In genomic region chr13:43905435-43906031, GRCh38 we compare ENCODE assay signal across 8 cellular contexts. TPM values are rescaled to one million over a fixed set of nuclear protein-coding genes. Genes with fewer than 3 reads are reported as not detected.
DNase-seq lines count a peak whose midpoint lies in the region; ATAC-seq, FAIRE-seq and TF ChIP-seq lines count a peak whose summit lies in the region.

No MANE protein-coding gene starts in this region.

- no peak overlapping the region for H3K9ac ChIP-seq in endothelial cell of umbilical vein (replicated peaks; ENCODE audit: extremely low read depth, insufficient read depth, low read length)

- H4K20me1 ChIP-seq in endothelial cell of umbilical vein (replicated peaks; ENCODE audit: control insufficient read depth, extremely low read depth, insufficient read depth, low read length) = no peaks in the 10 kb centered on the region

- POLR2A ChIA-PET in AG04450 (lab: Yijun Ruan, JAX) = interaction anchor here (0.6 to 0.8 kb wide), 2 partner anchors 531 to 561 kb away, joined by 3 to 4 read pairs; no protein-coding TSS in a partner anchor
- POLR2A ChIA-PET in GM10248 (lab: Yijun Ruan, JAX) = no interaction called here
- POLR2A ChIA-PET in T-cell (lab: Charles Lee) = interaction anchor here in 1 of 2 donors (0.6 kb wide), 1 partner anchor 840 kb away, joined by 3 read pairs; no protein-coding TSS in a partner anchor
- POLR2A ChIA-PET in endothelial cell of umbilical vein (lab: Charles Lee) = no interaction called here

- ATAC-seq in T-cell (replicated peaks in 1 of 4) = peak; percentile 56 to 72 (median 69)
- no peak for ATAC-seq in GM19023 (IDR thresholded peaks at IDR 0.05; ENCODE audit: unreplicated experiment)

- H2AFZ ChIP-seq in endothelial cell of umbilical vein (ENCODE audit: low read depth, low read length) = no peak overlapping the region

- H3K27ac Mint-ChIP-seq in T-cell (no peak overlapping the region), mesothelial cell of epicardium (no peak overlapping the region)

- no peak overlapping the region for H3K4me3 ChIP-seq in AG04450 (ENCODE audit: low read depth, low read length)
- H3K4me3 ChIP-seq in endothelial cell of umbilical vein (replicated peaks in 1 of 3; ENCODE audit: insufficient read depth in 1 of 3, low read depth in 1 of 3, low read length in 3 of 3) = no peak overlapping the region

- dilution Hi-C loops in endothelial cell of umbilical vein (cut with MboI; ENCODE audit: extremely low pct_ligation_motif_present, low sequenced_read_pairs) = loop anchor here (25.0 kb wide), 1 partner anchor 557 kb away; no protein-coding TSS in a partner anchor

- H3K4me3 Mint-ChIP-seq in T-cell = no peak overlapping the region
- H3K4me3 Mint-ChIP-seq in mesothelial cell of epicardium = no peak overlapping the region

- H3K9me3 Mint-ChIP-seq in T-cell (no peaks in the 10 kb centered on the region), mesothelial cell of epicardium (no peaks in the 10 kb centered on the region)

- CTCF ChIA-PET in AG04450 (lab: Charles Lee) (interaction anchor here (0.6 to 5.8 kb wide), 29 partner anchors 9 to 1135 kb away, joined by 3 to 99 read pairs (median 4); no protein-coding TSS in a partner anchor), GM10248 (lab: Yijun Ruan, JAX) (interaction anchor here (0.6 to 3.6 kb wide), 22 partner anchors 10 to 574 kb away, joined by 3 to 30 read pairs (median 4); no protein-coding TSS in a partner anchor), T-cell (lab: Charles Lee) (interaction anchor here (0.6 to 1.8 kb wide), 24 partner anchors 9 to 1142 kb away, joined by 3 to 13 read pairs (median 3); no protein-coding TSS in a partner anchor), endothelial cell of umbilical vein (lab: Charles Lee) (interaction anchor here (0.6 to 3.5 kb wide), 23 partner anchors 11 to 1402 kb away, joined by 3 to 45 read pairs (median 4); no protein-coding TSS in a partner anchor)

- TF ChIP-seq CTCF in AG04450 (IDR thresholded peaks at IDR 0.05; ENCODE audit: low read depth, low read length) (peak; percentile 68), GM10248 (IDR thresholded peaks at IDR 0.05; ENCODE audit: control extremely low read depth, extremely low read depth, low read depth, missing control alignments) (peak; percentile 81), endothelial cell of umbilical vein (IDR thresholded peaks at IDR 0.05; ENCODE audit: extremely low read depth in 1 of 2, insufficient read depth in 1 of 2, low read depth in 1 of 2, low read length in 2 of 2) (peak; percentile 43 to 45), mesothelial cell of epicardium (IDR thresholded peaks at IDR 0.05; ENCODE audit: unreplicated experiment) (peak; percentile 86)

- H3K27me3 Mint-ChIP-seq in T-cell (peaks cover 6 to 15% of the 10 kb centered on the region in 2 donors), mesothelial cell of epicardium (ENCODE audit: low read depth) (peaks cover 2% of the 10 kb centered on the region)

- H3K4me2 ChIP-seq in endothelial cell of umbilical vein (ENCODE audit: insufficient read depth, low read length) = no peak overlapping the region

- H3K4me1 ChIP-seq in endothelial cell of umbilical vein (ENCODE audit: control insufficient read depth, extremely low read depth, insufficient read depth, low read length) = no peaks in the 10 kb centered on the region

- intact Hi-C loops in endothelial cell of umbilical vein (cut with micrococcal nuclease) = loop anchor here (1.0 to 10.0 kb wide), 8 partner anchors 237 to 1379 kb away; no protein-coding TSS in a partner anchor

- H3K36me3 Mint-ChIP-seq in T-cell (no peaks in the 10 kb centered on the region), mesothelial cell of epicardium (no peaks in the 10 kb centered on the region)

- H3K9me3 ChIP-seq in AG04450 (ENCODE audit: control insufficient read depth, insufficient read depth, low read length) (no peaks in the 10 kb centered on the region), endothelial cell of umbilical vein (replicated peaks; ENCODE audit: control insufficient read depth, insufficient read depth, low read length) (no peaks in the 10 kb centered on the region)

- DNase-seq in AG04450 (ENCODE audit: low read depth, low spot score) (peak; percentile 48), GM10248 (ENCODE audit: extremely low spot score) (peak; percentile 48), NCI-H1105 treated with DMSO at 0.1 percent for 48 hours (lab: John Stamatoyannopoulos, UW) (peak; percentile 52), T-cell (peak in 14 of 34 experiments; percentile 3 to 42 (median 12)), endothelial cell of umbilical vein (ENCODE audit: low read depth, low spot score) (peak; percentile 68), mesothelial cell of epicardium (ENCODE audit: low spot score in 2 of 2, unreplicated experiment in 2 of 2) (no peak)
- no peak for DNase-seq in activated effector memory CD4-positive, alpha-beta T cell treated with Interleukin-2 at 50 U/mL for 16 hours

- H3K9me1 ChIP-seq in endothelial cell of umbilical vein (replicated peaks; ENCODE audit: control insufficient read depth, extremely low read depth, insufficient read depth, low read length) = no peaks in the 10 kb centered on the region

- peak; percentile 85 for FAIRE-seq in endothelial cell of umbilical vein (lab: Jason Lieb, UNC)

- H3K4me1 Mint-ChIP-seq in T-cell (peaks cover 0 to 6% (median 3%) of the 10 kb centered on the region in 3 donors), mesothelial cell of epicardium (peaks cover 9% of the 10 kb centered on the region)

- TF ChIP-seq POLR2A in endothelial cell of umbilical vein (IDR thresholded peaks at IDR 0.05; ENCODE audit: low read depth, low read length) = no peak

- no peaks in the 10 kb centered on the region for H3K79me2 ChIP-seq in endothelial cell of umbilical vein (ENCODE audit: control insufficient read depth, insufficient read depth, low read length)

- H3K27me3 ChIP-seq in AG04450 (ENCODE audit: control insufficient read depth, insufficient read depth, low read length) (no peaks in the 10 kb centered on the region), endothelial cell of umbilical vein (ENCODE audit: control insufficient read depth in 2 of 2, insufficient read depth in 2 of 2, low read length in 2 of 2) (peaks cover 0 to 6% of the 10 kb centered on the region in 2 experiments)

- no peaks in the 10 kb centered on the region for H3K36me3 ChIP-seq in endothelial cell of umbilical vein (ENCODE audit: control insufficient read depth in 2 of 2, extremely low read depth in 1 of 2, insufficient read depth in 2 of 2, low read length in 2 of 2)

- H3K27ac ChIP-seq in AG04450 (ENCODE audit: low read depth, low read length) (no peak overlapping the region), endothelial cell of umbilical vein (ENCODE audit: insufficient read depth, low read depth, low read length) (no peak overlapping the region)

- no TSS peak for BruUV-seq in endothelial cell of umbilical vein (replicated peaks; lab: Mats Ljungman, UMichigan)

TF ChIP-seq in endothelial cell of umbilical vein, 7 proteins besides CTCF, POLR2A, EP300 and RAD21:
- TF ChIP-seq EZH2 (IDR thresholded peaks at IDR 0.05; ENCODE audit: borderline replicate concordance, low read depth, low read length, severe bottlenecking) (no peak), MAX (IDR thresholded peaks at IDR 0.05; ENCODE audit: insufficient read depth, insufficient read length) (no peak), MYC (IDR thresholded peaks at IDR 0.05; ENCODE audit: low read depth, low read length) (no peak), GATA2 (IDR thresholded peaks at IDR 0.05; ENCODE audit: insufficient read depth, insufficient read length, low read depth, low read length) (no peak)
TF ChIP-seq in endothelial cell of umbilical vein: peak in this region for 0.

RNA-seq across cellular contexts. Expression of gene LACC1, which starts 25.8 kb away (rescaled TPM):
- polyA plus RNA-seq in AG04450 (2011; rRNA removed) = 9.0 and 11.7 TPM in 2 replicates
- 1.2 and 3.2 TPM in 2 replicates for polyA minus RNA-seq in AG04450 (2011; rRNA and poly(A)+ RNA removed)
- 1 to 10 TPM in 4 of 5 donors, under 1 TPM in 1; 0.50 to 3.2 (median 1.5) TPM for total RNA-seq in T-cell
- 3.8 and 4.0 TPM in 2 replicates for total RNA-seq in endothelial cell of umbilical vein
- 1.2 and 1.3 TPM in 2 replicates for polyA plus RNA-seq in endothelial cell of umbilical vein
- polyA plus RNA-seq in endothelial cell of umbilical vein (2011; cell fraction: cytosol; rRNA removed) = 1.9 TPM in 2 replicates
- 3.5 and 4.8 TPM in 2 replicates for polyA plus RNA-seq in endothelial cell of umbilical vein (2011; cell fraction: nucleus; rRNA removed)
- 5.1 and 5.3 TPM in 2 replicates for polyA plus RNA-seq in endothelial cell of umbilical vein (2012)
- 0.68 and 1.3 TPM in 2 replicates for polyA minus RNA-seq in endothelial cell of umbilical vein
- 0.72 TPM for polyA minus RNA-seq in endothelial cell of umbilical vein (2011; cell fraction: cytosol; rRNA and poly(A)+ RNA removed)
- 1.8 and 3.1 TPM in 2 replicates for polyA minus RNA-seq in endothelial cell of umbilical vein (2011; cell fraction: nucleus; rRNA and poly(A)+ RNA removed)
- 2.0 to 2.3 TPM (median 2.1 TPM) in 3 replicates for total RNA-seq in mesothelial cell of epicardium

RNA-seq across cellular contexts. Expression of gene CCDC122, which starts 26.0 kb away (rescaled TPM):
- polyA plus RNA-seq in AG04450 (2011; rRNA removed) (1.6 and 1.7 TPM in 2 replicates), endothelial cell of umbilical vein (0.41 and 0.57 TPM in 2 replicates)
- 0.74 and 1.1 TPM in 2 replicates for polyA minus RNA-seq in AG04450 (2011; rRNA and poly(A)+ RNA removed)
- total RNA-seq in T-cell (1 to 10 TPM in 2 of 5 donors, under 1 TPM in 3; 0.44 to 4.1 (median 0.78) TPM), endothelial cell of umbilical vein (5.1 and 7.5 TPM in 2 replicates), mesothelial cell of epicardium (11.2 to 16.4 TPM (median 11.5 TPM) in 3 replicates)
- 0.43 and 0.58 TPM in 2 replicates for polyA plus RNA-seq in endothelial cell of umbilical vein (2011; cell fraction: cytosol; rRNA removed)
- polyA plus RNA-seq in endothelial cell of umbilical vein (2011; cell fraction: nucleus; rRNA removed) = 2.1 and 2.3 TPM in 2 replicates
- 4.9 and 6.7 TPM in 2 replicates for polyA plus RNA-seq in endothelial cell of umbilical vein (2012)
- polyA minus RNA-seq in endothelial cell of umbilical vein = 0.63 and 3.0 TPM in 2 replicates
- not detected for polyA minus RNA-seq in endothelial cell of umbilical vein (2011; cell fraction: cytosol; rRNA and poly(A)+ RNA removed)
- polyA minus RNA-seq in endothelial cell of umbilical vein (2011; cell fraction: nucleus; rRNA and poly(A)+ RNA removed) = 2.2 and 4.6 TPM in 2 replicates

Comparison
In these comparisons a context has a peak if more than half of its experiments do, and no peak if none do; other contexts are left out.
1. DNase-seq: peak in AG04450 (single experiment), GM10248 (single experiment), NCI-H1105 treated with DMSO at 0.1 percent for 48 hours (single experiment) and endothelial cell of umbilical vein (single experiment); none in mesothelial cell of epicardium (0 of 2) and activated effector memory CD4-positive, alpha-beta T cell treated with Interleukin-2 at 50 U/mL for 16 hours (single experiment).
2. Peak in every context shown above with its lines, with median percentiles within 50 percentile points of each other: CTCF ChIP-seq.